Comparison of ENCODE assay signal across 8 cellular contexts in the genomic region with DNA sequence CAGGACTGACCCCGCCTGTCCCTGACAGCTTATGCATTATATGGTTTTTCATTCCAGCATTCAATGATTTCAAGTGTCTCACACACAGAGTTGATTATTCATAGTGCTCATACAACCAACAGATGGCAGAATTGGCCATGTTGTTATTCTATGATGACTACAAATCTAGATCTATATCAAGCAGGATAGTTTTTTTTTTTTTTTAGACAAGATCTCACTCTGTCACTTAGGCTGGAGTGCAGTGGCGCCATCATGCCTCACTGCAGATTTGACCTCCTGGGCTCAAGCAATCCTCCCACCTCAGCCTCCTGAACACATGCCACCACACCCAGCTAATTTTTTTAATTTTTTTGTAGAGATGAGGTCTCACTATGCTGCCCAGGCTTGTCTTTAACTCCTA. TPM values are rescaled to one million over a fixed set of nuclear protein-coding genes. Genes with fewer than 3 reads are reported as not detected.
A peak's percentile ranks its signal among the peaks of the same experiment; 100 is the strongest.
DNase-seq lines count a peak whose midpoint lies in the region; ATAC-seq, FAIRE-seq and TF ChIP-seq lines count a peak whose summit lies in the region.

No MANE protein-coding gene starts in this region.

- intact Hi-C loops in kidney (cut with DNase I): no loop called here

- H3K9ac ChIP-seq in astrocyte (ENCODE audit: low read length) (no peak overlapping the region), kidney (ENCODE audit: low read length in 2 of 2) (no peak overlapping the region)

- H3K4me1 Mint-ChIP-seq in astrocyte (ENCODE audit: low read depth, unreplicated experiment): peaks cover 9% of the 10 kb centered on the region

- H2AFZ ChIP-seq in astrocyte (ENCODE audit: low read depth, low read length): no peak overlapping the region

- H3K9me3 ChIP-seq in astrocyte (ENCODE audit: insufficient read depth, low read depth, low read length): no peaks in the 10 kb centered on the region
- no peaks in the 10 kb centered on the region for H3K9me3 ChIP-seq in kidney (ENCODE audit: control insufficient read depth in 1 of 2, low read length in 2 of 2)

- H3K4me1 ChIP-seq in astrocyte (ENCODE audit: insufficient read depth, low read length) (no peaks in the 10 kb centered on the region), kidney (ENCODE audit: control insufficient read depth in 1 of 2, insufficient read depth in 1 of 2, low read depth in 1 of 2, low read length in 2 of 2) (no peaks in the 10 kb centered on the region)

- no peak overlapping the region for H3K4me3 ChIP-seq in GM12864 (ENCODE audit: low read depth, low read length)
- no peak overlapping the region for H3K4me3 ChIP-seq in astrocyte (ENCODE audit: insufficient read depth, low read depth, low read length)
- H3K4me3 ChIP-seq in kidney (ENCODE audit: low read length in 2 of 2): no peak overlapping the region

- FAIRE-seq in astrocyte (lab: Jason Lieb, UNC): no peak
- FAIRE-seq in kidney (lab: Jason Lieb, UNC): no peak

- TF ChIP-seq CTCF in GM12864 (IDR thresholded peaks at IDR 0.05; ENCODE audit: low read depth, low read length, missing control alignments) (peak; percentile 9), astrocyte (IDR thresholded peaks at IDR 0.05; ENCODE audit: insufficient read depth, low read depth, low read length) (peak; percentile 43), kidney (IDR thresholded peaks at IDR 0.05; ENCODE audit: borderline replicate concordance, extremely low read depth, insufficient read depth) (no peak)

- H3K36me3 Mint-ChIP-seq in astrocyte (ENCODE audit: low read depth, unreplicated experiment): no peaks in the 10 kb centered on the region

- no peaks in the 10 kb centered on the region for H4K20me1 ChIP-seq in astrocyte (ENCODE audit: insufficient read depth, low read length)

- H3K27ac Mint-ChIP-seq in astrocyte (ENCODE audit: unreplicated experiment): no peak overlapping the region

- no peak overlapping the region for H3K4me2 ChIP-seq in astrocyte (ENCODE audit: low read length)

- peaks cover 11% of the 10 kb centered on the region for H3K27me3 Mint-ChIP-seq in astrocyte (ENCODE audit: low read depth, unreplicated experiment)

- H3K27ac ChIP-seq in astrocyte (ENCODE audit: low read depth, low read length): no peak overlapping the region
- no peak overlapping the region for H3K27ac ChIP-seq in kidney (ENCODE audit: low read depth in 2 of 2, low read length in 2 of 2)

- H3K36me3 ChIP-seq in astrocyte (ENCODE audit: insufficient read depth, low read length) (no peaks in the 10 kb centered on the region), kidney (ENCODE audit: control insufficient read depth in 1 of 2, insufficient read depth in 2 of 2, low read length in 2 of 2) (no peaks in the 10 kb centered on the region)

- no peak overlapping the region for H3K4me3 Mint-ChIP-seq in astrocyte (ENCODE audit: unreplicated experiment)

- no peaks in the 10 kb centered on the region for H3K79me2 ChIP-seq in astrocyte (ENCODE audit: insufficient read depth, low read length)

- ATAC-seq in GM21526 (IDR thresholded peaks at IDR 0.05; ENCODE audit: low FRiP score, unreplicated experiment): no peak

- peaks cover 5% of the 10 kb centered on the region for H3K27me3 ChIP-seq in astrocyte (ENCODE audit: insufficient read depth, low read length)

- DNase-seq in AG20443 (ENCODE audit: low spot score) (peak; percentile 55), GM12864 (ENCODE audit: low read depth) (no peak), NCI-H2196 treated with DMSO at 0.1 percent for 48 hours (lab: John Stamatoyannopoulos, UW; ENCODE audit: unreplicated experiment) (peak; percentile 6), astrocyte (ENCODE audit: low read depth) (peak; percentile 41), myocyte (ENCODE audit: low read depth) (peak; percentile 33), kidney (no peak), HuH-7.5 (ENCODE audit: low spot score) (no peak)

- no peaks in the 10 kb centered on the region for H3K9me3 Mint-ChIP-seq in astrocyte (ENCODE audit: unreplicated experiment)

RNA-seq across cellular contexts. Expression of a gene that starts 40.1 kb away (rescaled TPM):
- total RNA-seq in astrocyte (34.1 and 36.9 TPM in 2 replicates), myocyte (16.7 and 18.0 TPM in 2 replicates), kidney (36.6 TPM)
- polyA plus RNA-seq in myocyte (2012): 9.7 TPM
- polyA plus RNA-seq in kidney (ENCODE audit: insufficient read depth, low read depth, low replicate concordance): 16.3 TPM

Comparison
In these comparisons a context has a peak if more than half of its experiments do, and no peak if none do; other contexts are left out.
1. DNase-seq: peak in AG20443 (single experiment), NCI-H2196 treated with DMSO at 0.1 percent for 48 hours (single experiment), astrocyte (single experiment) and myocyte (single experiment); none in GM12864 (single experiment), kidney (single experiment) and HuH-7.5 (single experiment).